ENCODE assay signal across 39 cellular contexts in genomic region chr2:236399409-236399808, GRCh38.
"Had no signal": no experiment of that assay in that cellular context is flagged by ENCODE, and none has a peak within 500 bp of the region (broad histone marks: within the 10 kb centered on the region; RNA-seq: fewer than 3 reads in every experiment).

No MANE protein-coding gene starts in this region.

- H3K9me3 ChIP-seq: adrenal gland, ascending aorta, body of pancreas, breast epithelium had no signal

- H3K36me3 Mint-ChIP-seq: activated naive CD4-positive, alpha-beta T cell treated with anti-CD3 and anti-CD28 coated beads, Interleukin-2, amount 10 ng/mL, durations not matched to agents 7 days and 5 days; activated naive CD4-positive, alpha-beta T cell treated with anti-CD3 and anti-CD28 coated beads, Interleukin-2, amount 50 U/mL, for 24 hours; activated naive CD4-positive, alpha-beta T cell treated with anti-CD3 and anti-CD28 coated beads, Interleukin-2, amount 50 U/mL, for 72 hours; activated naive CD8-positive, alpha-beta T cell; activated naive CD8-positive, alpha-beta T cell treated with anti-CD3 and anti-CD28 coated beads for 36 hours; activated naive CD8-positive, alpha-beta T cell treated with anti-CD3 and anti-CD28 coated beads, Interleukin-2, amount 10 ng/mL, durations not matched to agents 7 days and 5 days; brain had no signal

- H3K4me3 Mint-ChIP-seq: activated naive CD4-positive, alpha-beta T cell treated with anti-CD3 and anti-CD28 coated beads for 36 hours; activated naive CD4-positive, alpha-beta T cell treated with anti-CD3 and anti-CD28 coated beads, Interleukin-2, amount 10 ng/mL, durations not matched to agents 7 days and 5 days; activated naive CD4-positive, alpha-beta T cell treated with anti-CD3 and anti-CD28 coated beads, Interleukin-2, amount 50 U/mL, for 24 hours; activated naive CD8-positive, alpha-beta T cell; activated naive CD8-positive, alpha-beta T cell treated with anti-CD3 and anti-CD28 coated beads for 36 hours; activated naive CD8-positive, alpha-beta T cell treated with anti-CD3 and anti-CD28 coated beads, Interleukin-2, amount 10 ng/mL, durations not matched to agents 7 days and 5 days; activated naive CD8-positive, alpha-beta T cell treated with anti-CD3 and anti-CD28 coated beads, Interleukin-2, amount 50 U/mL, for 24 hours; activated T-cell treated with anti-CD3 and anti-CD28 coated beads, Interleukin-2, amount 50 U/mL, for 24 hours; activated T-cell treated with anti-CD3 and anti-CD28 coated beads, Interleukin-2, amount 50 U/mL, for 4 hours; activated T-cell treated with anti-CD3 and anti-CD28 coated beads, Interleukin-2, amount 50 U/mL, for 72 hours; activated T-helper 1 cell treated with anti-CD3 and anti-CD28 coated beads, Interleukin-12 subunit alpha, Interleukin-12 subunit beta, Interleukin-2, Interleukin-4 antibody, amounts not matched to agents 30 ng/mL and 10 ng/mL and 1 ng/mL, durations not matched to agents 14 hours and 24 hours and 36 hours; activated T-helper 17 cell treated with anti-CD3 and anti-CD28 coated beads, Interleukin-2, amount 50 U/mL, for 72 hours; brain; central memory CD8-positive, alpha-beta T cell had no signal

- H3K27me3 ChIP-seq: adrenal gland, ascending aorta, body of pancreas, brain microvascular endothelial cell, breast epithelium, cardiac muscle cell had no signal

- H3K4me1 Mint-ChIP-seq: activated naive CD4-positive, alpha-beta T cell treated with anti-CD3 and anti-CD28 coated beads, Interleukin-2, amount 10 ng/mL, durations not matched to agents 7 days and 5 days; activated naive CD4-positive, alpha-beta T cell treated with anti-CD3 and anti-CD28 coated beads, Interleukin-2, amount 50 U/mL, for 24 hours; activated naive CD8-positive, alpha-beta T cell treated with anti-CD3 and anti-CD28 coated beads for 36 hours; activated naive CD8-positive, alpha-beta T cell treated with anti-CD3 and anti-CD28 coated beads, Interleukin-2, amount 10 ng/mL, durations not matched to agents 7 days and 5 days; activated naive CD8-positive, alpha-beta T cell treated with anti-CD3 and anti-CD28 coated beads, Interleukin-2, amount 50 U/mL, for 24 hours; activated T-helper 17 cell treated with anti-CD3 and anti-CD28 coated beads, Interleukin-2, amount 50 U/mL, for 72 hours; central memory CD8-positive, alpha-beta T cell had no signal

- H3K27ac ChIP-seq: adrenal gland, ascending aorta, body of pancreas, brain microvascular endothelial cell, breast epithelium, cardiac muscle cell had no signal

- H3K27ac Mint-ChIP-seq: activated naive CD4-positive, alpha-beta T cell treated with anti-CD3 and anti-CD28 coated beads for 36 hours; activated naive CD4-positive, alpha-beta T cell treated with anti-CD3 and anti-CD28 coated beads, Interleukin-2, amount 10 ng/mL, durations not matched to agents 7 days and 5 days; activated naive CD4-positive, alpha-beta T cell treated with anti-CD3 and anti-CD28 coated beads, Interleukin-2, amount 50 U/mL, for 24 hours; activated naive CD8-positive, alpha-beta T cell; activated naive CD8-positive, alpha-beta T cell treated with anti-CD3 and anti-CD28 coated beads for 36 hours; activated naive CD8-positive, alpha-beta T cell treated with anti-CD3 and anti-CD28 coated beads, Interleukin-2, amount 10 ng/mL, durations not matched to agents 7 days and 5 days; activated naive CD8-positive, alpha-beta T cell treated with anti-CD3 and anti-CD28 coated beads, Interleukin-2, amount 50 U/mL, for 24 hours; activated T-cell treated with anti-CD3 and anti-CD28 coated beads, Interleukin-2, amount 50 U/mL, for 24 hours; activated T-cell treated with anti-CD3 and anti-CD28 coated beads, Interleukin-2, amount 50 U/mL, for 72 hours; activated T-helper 1 cell treated with anti-CD3 and anti-CD28 coated beads, Interleukin-12 subunit alpha, Interleukin-12 subunit beta, Interleukin-2, Interleukin-4 antibody, amounts not matched to agents 30 ng/mL and 10 ng/mL and 1 ng/mL, durations not matched to agents 14 hours and 24 hours and 36 hours; activated T-helper 17 cell treated with anti-CD3 and anti-CD28 coated beads, Interleukin-2, amount 50 U/mL, for 72 hours; activated T-helper 2 cell treated with anti-CD3 and anti-CD28 coated beads, Interferon-gamma antibody, Interleukin-2, Interleukin-4, amounts not matched to agents 10 μg/mL and 5 μg/mL and 100 μg/mL, durations not matched to agents 14 hours and 24 hours and 36 hours had no signal

- DNase-seq: activated effector memory CD4-positive, alpha-beta T cell treated with anti-CD3 and anti-CD28 coated beads, Interleukin-2, amount 50 U/mL, for 16 hours; activated effector memory CD4-positive, alpha-beta T cell treated with Interleukin-2 at 50 U/mL for 16 hours; activated gamma-delta T cell; activated gamma-delta T cell treated with Interleukin-2 at 50 U/mL for 16 hours; activated naive CD4-positive, alpha-beta T cell; activated naive CD4-positive, alpha-beta T cell treated with anti-CD3 and anti-CD28 coated beads for 36 hours; activated naive CD4-positive, alpha-beta T cell treated with anti-CD3 and anti-CD28 coated beads, Interleukin-2, amount 10 ng/mL, durations not matched to agents 7 days and 5 days; activated naive CD4-positive, alpha-beta T cell treated with anti-CD3 and anti-CD28 coated beads, Interleukin-2, amount 50 U/mL, for 16 hours; activated naive CD4-positive, alpha-beta T cell treated with Interleukin-2 at 50 U/mL for 16 hours; activated naive CD8-positive, alpha-beta T cell treated with anti-CD3 and anti-CD28 coated beads for 36 hours; activated naive CD8-positive, alpha-beta T cell treated with anti-CD3 and anti-CD28 coated beads, Interleukin-2, amount 10 ng/mL, durations not matched to agents 7 days and 5 days; activated naive CD8-positive, alpha-beta T cell treated with anti-CD3 and anti-CD28 coated beads, Interleukin-2, amount 50 U/mL, for 24 hours; activated T-cell treated with anti-CD3 and anti-CD28 coated beads for 4 hours; activated T-cell treated with anti-CD3 and anti-CD28 coated beads, Interleukin-2, amount 50 U/mL, for 1 hour; activated T-cell treated with anti-CD3 and anti-CD28 coated beads, Interleukin-2, amount 50 U/mL, for 24 hours; activated T-cell treated with anti-CD3 and anti-CD28 coated beads, Interleukin-2, amount 50 U/mL, for 4 hours; activated T-cell treated with anti-CD3 and anti-CD28 coated beads, Interleukin-2, amount 50 U/mL, for 48 hours; activated T-cell treated with anti-CD3 and anti-CD28 coated beads, Interleukin-2, amount 50 U/mL, for 72 hours; adrenal gland; amniotic stem cell; amygdala; anterior cingulate cortex; aorta; body of pancreas; brain microvascular endothelial cell; caudate nucleus; central memory CD4-positive, alpha-beta T cell; cerebellar nuclear complex had no signal

- H3K36me3 ChIP-seq: adrenal gland, ascending aorta, brain microvascular endothelial cell, breast epithelium, cardiac muscle cell had no signal

- H3K4me3 ChIP-seq: adrenal gland, ascending aorta, body of pancreas, breast epithelium, cardiac muscle cell had no signal

- H3K9me3 Mint-ChIP-seq: activated naive CD4-positive, alpha-beta T cell treated with anti-CD3 and anti-CD28 coated beads for 36 hours; activated naive CD4-positive, alpha-beta T cell treated with anti-CD3 and anti-CD28 coated beads, Interleukin-2, amount 10 ng/mL, durations not matched to agents 7 days and 5 days; activated naive CD4-positive, alpha-beta T cell treated with anti-CD3 and anti-CD28 coated beads, Interleukin-2, amount 50 U/mL, for 24 hours; activated naive CD4-positive, alpha-beta T cell treated with anti-CD3 and anti-CD28 coated beads, Interleukin-2, amount 50 U/mL, for 72 hours; activated naive CD8-positive, alpha-beta T cell treated with anti-CD3 and anti-CD28 coated beads for 36 hours; activated naive CD8-positive, alpha-beta T cell treated with anti-CD3 and anti-CD28 coated beads, Interleukin-2, amount 10 ng/mL, durations not matched to agents 7 days and 5 days; activated naive CD8-positive, alpha-beta T cell treated with anti-CD3 and anti-CD28 coated beads, Interleukin-2, amount 50 U/mL, for 24 hours; activated T-cell treated with anti-CD3 and anti-CD28 coated beads, Interleukin-2, amount 50 U/mL, for 24 hours; activated T-cell treated with anti-CD3 and anti-CD28 coated beads, Interleukin-2, amount 50 U/mL, for 4 hours; activated T-cell treated with anti-CD3 and anti-CD28 coated beads, Interleukin-2, amount 50 U/mL, for 72 hours; activated T-helper 1 cell treated with anti-CD3 and anti-CD28 coated beads, Interleukin-12 subunit alpha, Interleukin-12 subunit beta, Interleukin-2, Interleukin-4 antibody, amounts not matched to agents 30 ng/mL and 10 ng/mL and 1 ng/mL, durations not matched to agents 14 hours and 24 hours and 36 hours; activated T-helper 17 cell treated with anti-CD3 and anti-CD28 coated beads, Interleukin-2, amount 50 U/mL, for 72 hours; activated T-helper 2 cell treated with anti-CD3 and anti-CD28 coated beads, Interferon-gamma antibody, Interleukin-2, Interleukin-4, amounts not matched to agents 10 μg/mL and 5 μg/mL and 100 μg/mL, durations not matched to agents 14 hours and 24 hours and 36 hours; brain; central memory CD8-positive, alpha-beta T cell had no signal

- H3K4me1 ChIP-seq: adrenal gland, ascending aorta, body of pancreas, breast epithelium had no signal

- H3K27me3 Mint-ChIP-seq: activated naive CD4-positive, alpha-beta T cell treated with anti-CD3 and anti-CD28 coated beads, Interleukin-2, amount 50 U/mL, for 24 hours; activated naive CD8-positive, alpha-beta T cell; activated naive CD8-positive, alpha-beta T cell treated with anti-CD3 and anti-CD28 coated beads, Interleukin-2, amount 10 ng/mL, durations not matched to agents 7 days and 5 days; central memory CD8-positive, alpha-beta T cell had no signal
